In the genomic region with DNA sequence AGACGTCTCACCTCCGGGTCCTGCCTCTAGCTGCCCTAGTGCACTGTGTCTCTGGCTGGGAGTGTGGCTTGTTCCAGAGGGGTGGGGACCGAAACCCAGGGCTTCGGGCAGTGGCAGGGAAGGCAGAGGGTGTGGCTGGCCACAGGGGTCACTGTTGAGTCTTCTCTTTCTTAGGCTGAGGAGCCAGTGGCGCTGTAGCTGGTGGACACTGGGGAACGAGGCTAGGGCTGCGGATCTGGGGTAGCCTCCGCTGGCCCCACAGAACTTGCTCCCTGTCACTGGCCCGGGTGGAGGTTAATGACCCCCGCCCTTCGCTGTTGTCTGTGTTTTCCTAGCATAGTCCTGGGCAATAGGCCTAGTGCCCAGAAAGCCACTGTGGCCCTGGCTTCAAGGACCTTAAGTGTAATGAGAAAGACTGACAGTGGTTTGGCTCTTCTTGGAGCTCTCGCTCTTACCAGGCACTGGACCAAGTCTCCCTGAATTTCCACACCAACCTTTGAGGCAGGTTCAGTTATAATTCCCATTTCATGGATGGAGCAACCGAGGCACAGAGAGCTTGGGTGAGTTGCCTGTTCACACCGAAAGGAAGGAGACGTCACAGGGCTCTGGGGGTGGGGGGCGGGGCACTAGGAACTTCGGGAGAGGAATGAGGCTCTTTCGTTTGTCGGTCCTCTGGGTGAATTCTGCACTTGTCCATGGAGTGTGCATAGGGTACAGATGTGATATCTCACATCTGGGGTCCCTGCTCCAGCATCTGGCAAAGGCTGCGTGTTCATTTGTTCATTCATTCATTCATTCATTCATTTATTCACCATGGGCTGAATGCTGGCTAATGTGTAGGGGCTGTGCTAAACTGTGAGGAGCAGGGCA, we compare ENCODE assay signal across 8 cellular contexts. TPM values are rescaled to one million over a fixed set of nuclear protein-coding genes. Genes with fewer than 3 reads are reported as not detected.
DNase-seq lines count a peak whose midpoint lies in the region; ATAC-seq and TF ChIP-seq lines count a peak whose summit lies in the region.

No MANE protein-coding gene starts in this region.

- H3K27ac ChIP-seq in DND-41 (ENCODE audit: low read length): no peak overlapping the region
- no peak overlapping the region for H3K27ac ChIP-seq in lower lobe of right lung
- H3K27ac ChIP-seq in testis: no peak overlapping the region

- H3K27me3 Mint-ChIP-seq in brain: peaks cover 9% of the 10 kb centered on the region

- no peaks in the 10 kb centered on the region for H3F3A ChIP-seq in Loucy (ENCODE audit: low read depth)

- H3K9me3 Mint-ChIP-seq in brain: peaks cover 0 to 7% (median 0%) of the 10 kb centered on the region in 5 experiments

- no peaks in the 10 kb centered on the region for H4K20me1 ChIP-seq in DND-41 (ENCODE audit: insufficient read depth, low read length)
- H4K20me1 ChIP-seq in Loucy (ENCODE audit: insufficient read depth, low read length, poor library complexity, severe bottlenecking): no peaks in the 10 kb centered on the region

- peak overlapping the region in 1 of 5 experiments; percentile 10 for H3K4me3 Mint-ChIP-seq in brain

- peak overlapping the region in 3 of 5 experiments; percentile 80 to 92 (median 83) for H3K27ac Mint-ChIP-seq in brain

- H2AFZ ChIP-seq in DND-41 (ENCODE audit: low read depth, low read length): no peak overlapping the region
- H2AFZ ChIP-seq in Loucy (ENCODE audit: low read length): no peak overlapping the region

- no peak for ATAC-seq in DND-41 (ENCODE audit: insufficient read depth, low read depth)
- no peak for ATAC-seq in lower lobe of right lung
- ATAC-seq in stimulated activated naive CD8-positive, alpha-beta T cell treated with anti-CD3 and anti-CD28 coated beads, Interleukin-15, Interleukin-2, amounts not matched to agents 100 U/mL and 50 U/mL, for 24 hours: no peak

- H3K4me3 ChIP-seq in DND-41 (ENCODE audit: low read depth in 1 of 2, low read length in 2 of 2): no peak overlapping the region
- H3K4me3 ChIP-seq in Loucy (ENCODE audit: low read length, poor library complexity, severe bottlenecking): no peak overlapping the region
- no peak overlapping the region for H3K4me3 ChIP-seq in lower lobe of right lung
- no peak overlapping the region for H3K4me3 ChIP-seq in testis

- no peaks in the 10 kb centered on the region for H3K9me3 ChIP-seq in DND-41 (ENCODE audit: insufficient read depth, low read length, severe bottlenecking)
- H3K9me3 ChIP-seq in Loucy (ENCODE audit: insufficient read depth, low read depth, low read length): no peaks in the 10 kb centered on the region
- H3K9me3 ChIP-seq in lower lobe of right lung: no peaks in the 10 kb centered on the region
- H3K9me3 ChIP-seq in testis: no peaks in the 10 kb centered on the region

- H3K9me2 ChIP-seq in Loucy (replicated peaks; ENCODE audit: low read depth, low read length): no peaks in the 10 kb centered on the region

- DNase-seq in DND-41: no peak
- DNase-seq in lower lobe of right lung: no peak
- DNase-seq in stimulated activated naive CD8-positive, alpha-beta T cell treated with anti-CD3 and anti-CD28 coated beads, Interleukin-15, Interleukin-2, amounts not matched to agents 100 U/mL and 50 U/mL, for 24 hours: no peak
- DNase-seq in NCI-H2227 treated with DMSO at 0.1 percent for 48 hours (lab: John Stamatoyannopoulos, UW): no peak
- DNase-seq in anterior cingulate cortex (lab: John Stamatoyannopoulos, UW): no peak
- DNase-seq in testis: no peak

- H3K36me3 ChIP-seq in DND-41 (ENCODE audit: insufficient read depth, low read length): no peaks in the 10 kb centered on the region
- H3K36me3 ChIP-seq in Loucy (ENCODE audit: insufficient read depth, low read length): no peaks in the 10 kb centered on the region
- no peaks in the 10 kb centered on the region for H3K36me3 ChIP-seq in lower lobe of right lung
- no peaks in the 10 kb centered on the region for H3K36me3 ChIP-seq in testis (ENCODE audit: low read depth, missing control alignments)

- intact Hi-C loops in lower lobe of right lung (cut with DNase I) (no loop called here), testis (cut with DNase I; ENCODE audit: low total_unique reads) (no loop called here)

- no peaks in the 10 kb centered on the region for H3K36me3 Mint-ChIP-seq in brain

- H3K79me2 ChIP-seq in DND-41 (ENCODE audit: insufficient read depth, low read length): no peaks in the 10 kb centered on the region
- H3K79me2 ChIP-seq in Loucy (ENCODE audit: insufficient read depth, low read length): no peaks in the 10 kb centered on the region

- H3K4me2 ChIP-seq in DND-41 (ENCODE audit: insufficient read depth, low read length) (no peak overlapping the region), Loucy (ENCODE audit: low read depth, low read length, poor library complexity, severe bottlenecking) (no peak overlapping the region)

- TF ChIP-seq CTCF in DND-41 (IDR thresholded peaks at IDR 0.05; ENCODE audit: borderline replicate concordance, extremely low read depth, low read length, poor library complexity, severe bottlenecking): peak; percentile 22
- TF ChIP-seq CTCF in Loucy (conservative IDR thresholded peaks at IDR 0.05; ENCODE audit: low read length): peak; percentile 36
- TF ChIP-seq CTCF in brain (conservative IDR thresholded peaks at IDR 0.05): peak in 1 of 2 experiments; percentile 36
- TF ChIP-seq CTCF in lower lobe of right lung (IDR thresholded peaks at IDR 0.05): peak; percentile 39
- no peak for TF ChIP-seq CTCF in testis (IDR thresholded peaks at IDR 0.05)

- H3K4me1 ChIP-seq in DND-41 (ENCODE audit: insufficient read depth, low read length): peaks cover 10% of the 10 kb centered on the region
- H3K4me1 ChIP-seq in Loucy (ENCODE audit: insufficient read depth, low read length, poor library complexity, severe bottlenecking): no peaks in the 10 kb centered on the region
- H3K4me1 ChIP-seq in lower lobe of right lung: peaks cover 5% of the 10 kb centered on the region
- H3K4me1 ChIP-seq in testis: peaks cover 8% of the 10 kb centered on the region

- H3K9ac ChIP-seq in DND-41 (ENCODE audit: low read depth, low read length) (no peak overlapping the region), Loucy (ENCODE audit: low read depth, low read length, poor library complexity, severe bottlenecking) (no peak overlapping the region)

- H3K4me1 Mint-ChIP-seq in brain: peaks cover 52% of the 10 kb centered on the region

- TF ChIP-seq POLR2A in testis (IDR thresholded peaks at IDR 0.05): no peak

- WGBS in testis, 2 donors: 77 to 87% methylated on average over 12 to 20 of the region's 20 CpGs

- peaks cover 12% of the 10 kb centered on the region for H3K27me3 ChIP-seq in DND-41 (ENCODE audit: insufficient read depth, low read length, poor library complexity)
- no peaks in the 10 kb centered on the region for H3K27me3 ChIP-seq in Loucy (ENCODE audit: insufficient read depth, low read length, poor library complexity, severe bottlenecking)
- H3K27me3 ChIP-seq in lower lobe of right lung (ENCODE audit: low read depth): no peaks in the 10 kb centered on the region
- H3K27me3 ChIP-seq in testis: no peaks in the 10 kb centered on the region

RNA-seq across cellular contexts. Expression of a gene that starts 4.8 kb away (rescaled TPM):
- polyA plus RNA-seq in brain (ENCODE audit: insufficient read depth, low read depth, low replicate concordance): 9.6 TPM
- total RNA-seq in lower lobe of right lung: 8.7 TPM
- 10 to 100 TPM; 12.6 to 25.4 TPM for total RNA-seq in testis
- 4.8 TPM for polyA plus RNA-seq in testis (ENCODE audit: insufficient read depth, low read depth, low replicate concordance)

Comparison
In these comparisons a context has a peak if more than half of its experiments do, and no peak if none do; other contexts are left out.
1. CTCF ChIP-seq: peak in DND-41 (single experiment), Loucy (single experiment) and lower lobe of right lung (single experiment); none in testis (0 of 3).